Comparison of ENCODE assay signal across 8 cellular contexts in genomic region chr7:135253851-135254815, GRCh38. TPM values are rescaled to one million over a fixed set of nuclear protein-coding genes. Genes with fewer than 3 reads are reported as not detected.
DNase-seq lines count a peak whose midpoint lies in the region; ATAC-seq, FAIRE-seq and TF ChIP-seq lines count a peak whose summit lies in the region.

No MANE protein-coding gene starts in this region.

- H3K9me3 ChIP-seq in K562 (replicated peaks; ENCODE audit: control insufficient read depth, insufficient read depth, low read depth, low read length) (no peaks in the 10 kb centered on the region), stomach (no peaks in the 10 kb centered on the region)

- H3K27ac ChIP-seq in K562 (ENCODE audit: extremely low read depth, low read depth, low read length) (no peak overlapping the region), stomach (peak overlapping the region in 4 of 5 donors; percentile 66 to 79 (median 70))

- no peak overlapping the region for H3K27ac Mint-ChIP-seq in natural killer cell treated with Interleukin-12 subunit alpha and Interleukin-12 subunit beta and Interleukin-15 and Interleukin-18, amount 100 ng/mL, for 72 hours

- TF ChIP-seq EP300 in K562 (IDR thresholded peaks at IDR 0.05; ENCODE audit: low read length) (no peak), stomach (IDR thresholded peaks at IDR 0.05) (no peak)

- no peaks in the 10 kb centered on the region for H3K36me3 Mint-ChIP-seq in natural killer cell treated with Interleukin-12 subunit alpha and Interleukin-12 subunit beta and Interleukin-15 and Interleukin-18, amount 100 ng/mL, for 72 hours

- H3K27me3 ChIP-seq in K562 (ENCODE audit: control insufficient read depth in 2 of 2, insufficient read depth in 2 of 2, low read length in 2 of 2) = peaks cover 33 to 72% of the 10 kb centered on the region in 2 experiments; a peak in 4 of 5 replicates
- H3K27me3 ChIP-seq in stomach = no peaks in the 10 kb centered on the region

- no TSS peak for BruUV-seq in K562 (replicated peaks; lab: Mats Ljungman, UMichigan)

- no peak for FAIRE-seq in K562 (lab: Jason Lieb, UNC)

- no peaks in the 10 kb centered on the region for H3K9me1 ChIP-seq in K562 (ENCODE audit: control insufficient read depth, insufficient read depth, low read length)

- peak; percentile 17 to 47 for DNase-seq in AML-193 (lab: John Stamatoyannopoulos, UW)
- peak; percentile 95 for DNase-seq in LHCN-M2 (ENCODE audit: low read depth)
- DNase-seq in K562 (ENCODE audit: extremely low read depth in 1 of 4, low spot score in 3 of 4) = no peak
- DNase-seq in iris pigment epithelial cell (ENCODE audit: low read depth) = peak; percentile 68
- peak; percentile 43 for DNase-seq in stomach
- no peak for DNase-seq in NCI-H774 (lab: John Stamatoyannopoulos, UW)
- DNase-seq in natural killer cell treated with Interleukin-12 subunit alpha and Interleukin-12 subunit beta and Interleukin-15 and Interleukin-18, amount 100 ng/mL, for 72 hours (ENCODE audit: low spot score) = no peak
- DNase-seq in NCI-H1930 (lab: John Stamatoyannopoulos, UW) = no peak

- 2% methylated on average over 9 of the region's 9 CpGs for WGBS in K562 (ENCODE audit: insufficient coverage, low coverage, missing lambda C conversion rate)
- WGBS in stomach, 5 donors = 29 to 51% (median 42%) methylated on average over 9 of the region's 9 CpGs

- H3K36me3 ChIP-seq in K562 (ENCODE audit: control insufficient read depth, insufficient read depth, low read length) (no peaks in the 10 kb centered on the region), stomach (no peaks in the 10 kb centered on the region)

- no peaks in the 10 kb centered on the region for H3K79me2 ChIP-seq in K562 (ENCODE audit: control insufficient read depth, insufficient read depth, low read length)

- H3K27me3 Mint-ChIP-seq in natural killer cell treated with Interleukin-12 subunit alpha and Interleukin-12 subunit beta and Interleukin-15 and Interleukin-18, amount 100 ng/mL, for 72 hours = peaks cover 0 to 2% of the 10 kb centered on the region in 2 donors

- H3K4me1 ChIP-seq in K562 (replicated peaks in 1 of 2; ENCODE audit: control insufficient read depth in 2 of 2, insufficient read depth in 2 of 2, low read length in 2 of 2) (no peaks in the 10 kb centered on the region), stomach (peaks cover 10 to 24% (median 15%) of the 10 kb centered on the region in 4 donors)

- TF ChIP-seq POLR2A in K562 (conservative IDR thresholded peaks at IDR 0.05) (no peak), stomach (IDR thresholded peaks at IDR 0.05) (no peak)

- H4K20me1 ChIP-seq in K562 (replicated peaks; ENCODE audit: control insufficient read depth, insufficient read depth, low read length) = no peaks in the 10 kb centered on the region

- no peak overlapping the region for H3K4me3 ChIP-seq in K562
- H3K4me3 ChIP-seq in stomach = no peak overlapping the region

- H3K9ac ChIP-seq in K562 (ENCODE audit: insufficient read depth in 1 of 2, low read depth in 2 of 2, low read length in 2 of 2) = no peak overlapping the region

- H3K4me3 Mint-ChIP-seq in natural killer cell treated with Interleukin-12 subunit alpha and Interleukin-12 subunit beta and Interleukin-15 and Interleukin-18, amount 100 ng/mL, for 72 hours = no peak overlapping the region

- POLR2A ChIA-PET in K562 (lab: Yijun Ruan, JAX) = interaction anchor here (0.6 to 1.0 kb wide), 4 partner anchors 13 to 830 kb away, joined by 3 to 4 read pairs (median 3); no protein-coding TSS in a partner anchor

- in situ Hi-C loops in K562 (cut with MboI) = no loop called here

- no peak overlapping the region for H3K4me2 ChIP-seq in K562 (ENCODE audit: insufficient read depth, low read length)

- peak; percentile 33; the same call in 2 of the 3 replicates for ATAC-seq in K562
- ATAC-seq in natural killer cell treated with Interleukin-12 subunit alpha and Interleukin-12 subunit beta and Interleukin-15 and Interleukin-18, amount 100 ng/mL, for 72 hours = no peak

- intact Hi-C loops in K562 (cut with micrococcal nuclease) (no loop called here), stomach (cut with DNase I; ENCODE audit: low total_unique reads) (no loop called here)

- no peaks in the 10 kb centered on the region for H3K9me3 Mint-ChIP-seq in natural killer cell treated with Interleukin-12 subunit alpha and Interleukin-12 subunit beta and Interleukin-15 and Interleukin-18, amount 100 ng/mL, for 72 hours

- CTCF ChIA-PET in K562 (lab: Yijun Ruan, JAX; ENCODE audit: low intra/inter-chr PET ratio) = no interaction called here

- no peak for TF ChIP-seq RAD21 in K562 (CRISPR knock-in tag; conservative IDR thresholded peaks at IDR 0.05 in 1 of 2, IDR thresholded peaks at IDR 0.05 in 1 of 2)

- TF ChIP-seq CTCF in K562 (IDR thresholded peaks at IDR 0.05 in 2 of 3, conservative IDR thresholded peaks at IDR 0.05 in 1 of 3; ENCODE audit: insufficient read depth in 2 of 3, low read depth in 1 of 3, low read length in 3 of 3) (no peak), stomach (IDR thresholded peaks at IDR 0.05) (no peak)

- H2AFZ ChIP-seq in K562 (ENCODE audit: low read depth, low read length) = no peak overlapping the region

- no peaks in the 10 kb centered on the region for H3K4me1 Mint-ChIP-seq in natural killer cell treated with Interleukin-12 subunit alpha and Interleukin-12 subunit beta and Interleukin-15 and Interleukin-18, amount 100 ng/mL, for 72 hours (ENCODE audit: low read depth in 2 of 2)

TF ChIP-seq in K562, 482 proteins besides CTCF, POLR2A, EP300 and RAD21:
- TF ChIP-seq NFE2 (IDR thresholded peaks at IDR 0.05; ENCODE audit: low read depth) (peak; percentile 35; the same call in 1 of the 2 replicates), SPI1 (IDR thresholded peaks at IDR 0.05; ENCODE audit: borderline replicate concordance, low read depth, low read length) (peak; percentile 81; the same call in 1 of the 2 replicates), ZNF695 (CRISPR knock-in tag; IDR thresholded peaks at IDR 0.05) (no peak), MCM3 (IDR thresholded peaks at IDR 0.05) (0 out of 2 replicates have a peak, but pooled peaks have one; percentile 25), ESRRA (IDR thresholded peaks at IDR 0.05; ENCODE audit: borderline replicate concordance, low read depth) (no peak)

RNA-seq across cellular contexts. Expression of gene STRA8, which starts 20.5 kb away (rescaled TPM):
- total RNA-seq in LHCN-M2 (2014; rRNA removed) (not detected in 2 replicates), K562 (2014; rRNA removed) (not detected in 2 replicates), K562 (2014; rRNA removed; fragmentation: Illumina TruSeq; extraction: Trizol) (not detected in 2 replicates), K562 (2015; rRNA removed; fragmentation: Illumina TruSeq; extraction: Trizol) (not detected in 2 replicates), K562 (2021) (not detected in 2 replicates), stomach (not detected)
- not detected for polyA plus RNA-seq in LHCN-M2 (2012)
- not detected in 2 replicates for total RNA-seq in K562 (2011; cell fraction: chromatin; rRNA removed; ENCODE audit: low replicate concordance)
- total RNA-seq in K562 (2011; cell fraction: nucleolus; rRNA removed) = not detected in 2 replicates
- total RNA-seq in K562 (2011; cell fraction: nucleoplasm; rRNA removed) = not detected in 2 replicates
- polyA plus RNA-seq in K562 (2011; rRNA removed) (not detected in 2 replicates), K562 (2014; fragmentation: Illumina TruSeq; extraction: Trizol) (not detected in 2 replicates), K562 (2014; fragmentation: Nextera tagmentation; extraction: Ambion mirVana) (not detected), K562 (2014; rRNA removed) (not detected in 2 replicates), stomach (not detected)
- not detected in 2 replicates for polyA plus RNA-seq in K562 (2011; cell fraction: cytosol; rRNA removed)
- not detected in 2 replicates for polyA plus RNA-seq in K562 (2011; cell fraction: nucleus; rRNA removed)
- polyA plus RNA-seq in K562 (2012) = not detected in 2 replicates
- not detected in 2 replicates for polyA minus RNA-seq in K562 (2011; rRNA and poly(A)+ RNA removed)
- not detected in 2 replicates for polyA minus RNA-seq in K562 (2011; cell fraction: cytosol; rRNA and poly(A)+ RNA removed)
- not detected in 2 replicates for polyA minus RNA-seq in K562 (2011; cell fraction: nucleus; rRNA and poly(A)+ RNA removed)
- not detected for total RNA-seq in natural killer cell treated with Interleukin-12 subunit alpha and Interleukin-12 subunit beta and Interleukin-15 and Interleukin-18, amount 100 ng/mL, for 72 hours

RNA-seq across cellular contexts. Expression of gene WDR91, which starts 42.8 kb away (rescaled TPM):
- 6.4 and 6.9 TPM in 2 replicates for total RNA-seq in LHCN-M2 (2014; rRNA removed)
- polyA plus RNA-seq in LHCN-M2 (2012) = 4.7 TPM
- 28.4 and 48.4 TPM in 2 replicates for total RNA-seq in K562 (2011; cell fraction: chromatin; rRNA removed; ENCODE audit: low replicate concordance)
- total RNA-seq in K562 (2011; cell fraction: nucleolus; rRNA removed) = 26.5 and 27.3 TPM in 2 replicates
- 18.5 and 26.3 TPM in 2 replicates for total RNA-seq in K562 (2011; cell fraction: nucleoplasm; rRNA removed)
- total RNA-seq in K562 (2014; rRNA removed) = 10.1 and 12.0 TPM in 2 replicates
- 4.9 and 5.8 TPM in 2 replicates for total RNA-seq in K562 (2014; rRNA removed; fragmentation: Illumina TruSeq; extraction: Trizol)
- 9.2 and 10.7 TPM in 2 replicates for total RNA-seq in K562 (2015; rRNA removed; fragmentation: Illumina TruSeq; extraction: Trizol)
- total RNA-seq in K562 (2021) = 12.1 and 18.2 TPM in 2 replicates
- 12.9 and 15.0 TPM in 2 replicates for polyA plus RNA-seq in K562 (2011; rRNA removed)
- polyA plus RNA-seq in K562 (2011; cell fraction: cytosol; rRNA removed) = 18.4 and 21.1 TPM in 2 replicates
- 69.8 and 70.6 TPM in 2 replicates for polyA plus RNA-seq in K562 (2011; cell fraction: nucleus; rRNA removed)
- polyA plus RNA-seq in K562 (2012) = 8.7 and 11.6 TPM in 2 replicates
- polyA plus RNA-seq in K562 (2014; fragmentation: Illumina TruSeq; extraction: Trizol) = 7.7 and 9.8 TPM in 2 replicates
- polyA plus RNA-seq in K562 (2014; fragmentation: Nextera tagmentation; extraction: Ambion mirVana) = 1 to 10 TPM; 1.9 to 2.1 TPM
- 11.9 and 17.4 TPM in 2 replicates for polyA plus RNA-seq in K562 (2014; rRNA removed)
- 8.4 and 9.3 TPM in 2 replicates for polyA minus RNA-seq in K562 (2011; rRNA and poly(A)+ RNA removed)
- 8.6 and 9.1 TPM in 2 replicates for polyA minus RNA-seq in K562 (2011; cell fraction: cytosol; rRNA and poly(A)+ RNA removed)
- 15.2 and 24.0 TPM in 2 replicates for polyA minus RNA-seq in K562 (2011; cell fraction: nucleus; rRNA and poly(A)+ RNA removed)
- total RNA-seq in stomach = 10 to 100 TPM in 4 of 5 donors, 1 to 10 TPM in 1; 7.0 to 79.4 (median 33.5) TPM
- 10 to 100 TPM in 1 of 3 donors, 1 to 10 TPM in 2; 6.3 to 13.2 (median 6.6) TPM for polyA plus RNA-seq in stomach
- 10 to 100 TPM; 11.9 to 22.8 TPM for total RNA-seq in natural killer cell treated with Interleukin-12 subunit alpha and Interleukin-12 subunit beta and Interleukin-15 and Interleukin-18, amount 100 ng/mL, for 72 hours

Comparison
In these comparisons a context has a peak if more than half of its experiments do, and no peak if none do; other contexts are left out.
1. DNase-seq: peak in AML-193 (2 of 2), LHCN-M2 (single experiment), iris pigment epithelial cell (single experiment) and stomach (single experiment); none in K562 (0 of 4), NCI-H774 (single experiment), natural killer cell treated with Interleukin-12 subunit alpha and Interleukin-12 subunit beta and Interleukin-15 and Interleukin-18, amount 100 ng/mL, for 72 hours (single experiment) and NCI-H1930 (0 of 2).